ENCODE assay signal across 10 cellular contexts in genomic region chr14:54818201-54819133, GRCh38.
DNase-seq lines count a peak whose midpoint lies in the region; ATAC-seq, FAIRE-seq and TF ChIP-seq lines count a peak whose summit lies in the region.
"Had no signal": no experiment of that assay in that cellular context is flagged by ENCODE, and none has a peak within 500 bp of the region (broad histone marks: within the 10 kb centered on the region; RNA-seq: fewer than 3 reads in every experiment).

No MANE protein-coding gene starts in this region.

- H3K27ac ChIP-seq in K562 (ENCODE audit: extremely low read depth, low read depth, low read length) (no peak overlapping the region), neural progenitor cell (no peak overlapping the region)

- peaks cover 5% of the 10 kb centered on the region for H3K9me3 Mint-ChIP-seq in neural progenitor cell

- peak; percentile 91 for DNase-seq in EH (ENCODE audit: low read depth)
- peak; percentile 94 for DNase-seq in NCI-H146 treated with DMSO at 0.1 percent for 48 hours (lab: John Stamatoyannopoulos, UW; ENCODE audit: unreplicated experiment)
- peak; percentile 23 to 58 (median 30) for DNase-seq in K562 (ENCODE audit: extremely low read depth in 1 of 4, low spot score in 3 of 4)
- peak; percentile 44 for DNase-seq in neural progenitor cell (ENCODE audit: low spot score)
- DNase-seq in NCI-H1694 treated with DMSO at 0.1 percent for 48 hours (lab: John Stamatoyannopoulos, UW), result no peak
- DNase-seq: activated CD4-positive, alpha-beta T cell treated with anti-CD3 and anti-CD28 coated beads, Interleukin-2, amount 50 U/mL, for 48 hours had no signal

- no peak overlapping the region; the same call in 1 of the 2 replicates for H3K4me2 ChIP-seq in K562 (ENCODE audit: insufficient read depth, low read length)
- H3K4me2 ChIP-seq in neural progenitor cell, result peak overlapping the region; percentile 52

- H3F3A ChIP-seq in neural progenitor cell (ENCODE audit: low read depth), result peaks cover 13% of the 10 kb centered on the region

- H3K79me2 ChIP-seq in K562 (ENCODE audit: control insufficient read depth, insufficient read depth, low read length) (no peaks in the 10 kb centered on the region), neural progenitor cell (ENCODE audit: low read depth) (no peaks in the 10 kb centered on the region)

- POLR2A ChIA-PET in K562 (lab: Yijun Ruan, JAX), result interaction anchor here (0.9 to 1.2 kb wide), 2 partner anchors 10 to 156 kb away, joined by 3 read pairs; no protein-coding TSS in a partner anchor

- CTCF ChIA-PET in K562 (lab: Yijun Ruan, JAX; ENCODE audit: low intra/inter-chr PET ratio), result no interaction called here

- H3K4me3 ChIP-seq in K562, result no peak overlapping the region
- no peak overlapping the region for H3K4me3 ChIP-seq in neural progenitor cell

- 1% methylated on average over 13 of the region's 14 CpGs for WGBS in K562 (ENCODE audit: insufficient coverage, low coverage, missing lambda C conversion rate)

- intact Hi-C loops in K562 (cut with micrococcal nuclease), result no loop called here

- H3K9me3 ChIP-seq in K562 (replicated peaks; ENCODE audit: control insufficient read depth, insufficient read depth, low read depth, low read length), result no peaks in the 10 kb centered on the region
- no peaks in the 10 kb centered on the region for H3K9me3 ChIP-seq in neural progenitor cell (ENCODE audit: low read depth)

- H3K27me3 ChIP-seq in K562 (ENCODE audit: control insufficient read depth in 2 of 2, insufficient read depth in 2 of 2, low read length in 2 of 2) (peaks cover 5 to 21% of the 10 kb centered on the region in 2 experiments; a peak in 4 of 5 replicates), neural progenitor cell (no peaks in the 10 kb centered on the region)

- TF ChIP-seq CTCF in K562 (IDR thresholded peaks at IDR 0.05 in 2 of 3, conservative IDR thresholded peaks at IDR 0.05 in 1 of 3; ENCODE audit: insufficient read depth in 2 of 3, low read depth in 1 of 3, low read length in 3 of 3) (no peak), neural progenitor cell (IDR thresholded peaks at IDR 0.05) (no peak)

- no peaks in the 10 kb centered on the region for H3K36me3 ChIP-seq in K562 (ENCODE audit: control insufficient read depth, insufficient read depth, low read length)
- H3K36me3 ChIP-seq in neural progenitor cell, result no peaks in the 10 kb centered on the region

- no peak overlapping the region for H2AFZ ChIP-seq in K562 (ENCODE audit: low read depth, low read length)
- no peak overlapping the region for H2AFZ ChIP-seq in neural progenitor cell (replicated peaks)

- H3K27ac Mint-ChIP-seq in neural progenitor cell, result peak overlapping the region; percentile 90
- H3K27ac Mint-ChIP-seq: dendritic cell treated with granulocyte-macrophage colony-stimulating factor and Interleukin-4, amounts not matched to agents 40 ng/mL and 50 ng/mL, for 4 days had no signal

- H4K20me1 ChIP-seq in K562 (replicated peaks; ENCODE audit: control insufficient read depth, insufficient read depth, low read length), result no peaks in the 10 kb centered on the region
- H4K20me1 ChIP-seq in neural progenitor cell (ENCODE audit: low read depth), result no peaks in the 10 kb centered on the region

- no peak for TF ChIP-seq POLR2A in K562 (conservative IDR thresholded peaks at IDR 0.05)

- peak; percentile 19 for FAIRE-seq in K562 (lab: Jason Lieb, UNC)

- ATAC-seq in K562 (peak; percentile 80), GM18870 (IDR thresholded peaks at IDR 0.05; ENCODE audit: unreplicated experiment) (no peak), HG03378 (IDR thresholded peaks at IDR 0.05; ENCODE audit: unreplicated experiment) (no peak), HG03108 (IDR thresholded peaks at IDR 0.05; ENCODE audit: unreplicated experiment) (no peak)

- H3K36me3 Mint-ChIP-seq in neural progenitor cell, result no peaks in the 10 kb centered on the region

- BruUV-seq in K562 (replicated peaks; lab: Mats Ljungman, UMichigan), result no TSS peak

- H3K4me1 Mint-ChIP-seq in neural progenitor cell, result peaks cover 37% of the 10 kb centered on the region

- H3K27me3 Mint-ChIP-seq in neural progenitor cell (ENCODE audit: insufficient read depth, low read depth), result peaks cover 7% of the 10 kb centered on the region
- H3K27me3 Mint-ChIP-seq: dendritic cell treated with granulocyte-macrophage colony-stimulating factor and Interleukin-4, amounts not matched to agents 40 ng/mL and 50 ng/mL, for 4 days had no signal

- H3K9me1 ChIP-seq in K562 (ENCODE audit: control insufficient read depth, insufficient read depth, low read length), result no peaks in the 10 kb centered on the region

- peak overlapping the region; percentile 68 for H3K4me3 Mint-ChIP-seq in neural progenitor cell
- H3K4me3 Mint-ChIP-seq: dendritic cell treated with granulocyte-macrophage colony-stimulating factor and Interleukin-4, amounts not matched to agents 40 ng/mL and 50 ng/mL, for 4 days had no signal

- H3K9ac ChIP-seq in K562 (ENCODE audit: insufficient read depth in 1 of 2, low read depth in 2 of 2, low read length in 2 of 2) (no peak overlapping the region), neural progenitor cell (no peak overlapping the region)

- no peak for TF ChIP-seq RAD21 in K562 (CRISPR knock-in tag; conservative IDR thresholded peaks at IDR 0.05 in 1 of 2, IDR thresholded peaks at IDR 0.05 in 1 of 2)

- no peaks in the 10 kb centered on the region; a peak in 1 of 5 replicates for H3K4me1 ChIP-seq in K562 (replicated peaks in 1 of 2; ENCODE audit: control insufficient read depth in 2 of 2, insufficient read depth in 2 of 2, low read length in 2 of 2)
- peaks cover 21% of the 10 kb centered on the region for H3K4me1 ChIP-seq in neural progenitor cell

- in situ Hi-C loops in K562 (cut with MboI), result no loop called here

- no peak for TF ChIP-seq EP300 in K562 (IDR thresholded peaks at IDR 0.05; ENCODE audit: low read length)

TF ChIP-seq in K562, 482 proteins besides CTCF, POLR2A, EP300 and RAD21 (continues in another document):
- TF ChIP-seq, protein P1, sequence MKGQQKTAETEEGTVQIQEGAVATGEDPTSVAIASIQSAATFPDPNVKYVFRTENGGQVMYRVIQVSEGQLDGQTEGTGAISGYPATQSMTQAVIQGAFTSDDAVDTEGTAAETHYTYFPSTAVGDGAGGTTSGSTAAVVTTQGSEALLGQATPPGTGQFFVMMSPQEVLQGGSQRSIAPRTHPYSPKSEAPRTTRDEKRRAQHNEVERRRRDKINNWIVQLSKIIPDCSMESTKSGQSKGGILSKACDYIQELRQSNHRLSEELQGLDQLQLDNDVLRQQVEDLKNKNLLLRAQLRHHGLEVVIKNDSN (CRISPR knock-in tag; IDR thresholded peaks at IDR 0.05), result no peak
- TF ChIP-seq CUX1 (CRISPR knock-in tag; IDR thresholded peaks at IDR 0.05), result no peak
- TF ChIP-seq NEUROD1 (IDR thresholded peaks at IDR 0.05; ENCODE audit: borderline replicate concordance, low read depth, low read length, partially characterized antibody), result no peak
- TF ChIP-seq ATF3 (IDR thresholded peaks at IDR 0.05), result peak; percentile 68
- TF ChIP-seq ATF3 (CRISPR knock-in tag; conservative IDR thresholded peaks at IDR 0.05), result no peak
- TF ChIP-seq RCOR1 (IDR thresholded peaks at IDR 0.05; ENCODE audit: borderline replicate concordance in 1 of 2, low read depth in 2 of 2, low read length in 2 of 2), result peak in 1 of 2 experiments; percentile 66; a peak in 1 of 4 replicates
- TF ChIP-seq ARID1B (IDR thresholded peaks at IDR 0.05), result peak; percentile 31; the same call in 1 of the 2 replicates
- peak; percentile 58; the same call in 1 of the 2 replicates for TF ChIP-seq SMARCE1 (IDR thresholded peaks at IDR 0.05)
- TF ChIP-seq ZNF584 (CRISPR knock-in tag; IDR thresholded peaks at IDR 0.05; ENCODE audit: low read depth), result peak; percentile 32; the same call in 1 of the 2 replicates
